ENCODE assay signal across 8 cellular contexts in genomic region chr2:74834234-74834805, GRCh38. TPM values are rescaled to one million over a fixed set of nuclear protein-coding genes. Genes with fewer than 3 reads are reported as not detected.
DNase-seq lines count a peak whose midpoint lies in the region; ATAC-seq and TF ChIP-seq lines count a peak whose summit lies in the region.
"Not testable (repeated sequence)": the region's sequence is repeated elsewhere in the genome, so short reads cannot be mapped to it uniquely, and the experiment has no call there.

No MANE protein-coding gene starts in this region.

- peaks cover 55% of the 10 kb centered on the region for H3K4me1 Mint-ChIP-seq in activated CD4-positive, alpha-beta T cell treated with anti-CD3 and anti-CD28 coated beads for 36 hours
- H3K4me1 Mint-ChIP-seq in MCF 10A (ENCODE audit: insufficient read depth, unreplicated experiment) = peaks cover 34% of the 10 kb centered on the region
- H3K4me1 Mint-ChIP-seq in type B pancreatic cell (ENCODE audit: unreplicated experiment) = peaks cover 20% of the 10 kb centered on the region

- not testable (repeated sequence) for TF ChIP-seq EP300 in ovary (IDR thresholded peaks at IDR 0.05)

- DNase-seq in MG63 = peak; percentile 34
- DNase-seq in activated CD4-positive, alpha-beta T cell treated with anti-CD3 and anti-CD28 coated beads for 36 hours = peak; percentile 60
- DNase-seq in MCF 10A (ENCODE audit: unreplicated experiment) = peak; percentile 38
- DNase-seq in right cardiac atrium = peak; percentile 29 to 65 (median 62)
- peak in 3 of 5 donors; percentile 32 to 64 (median 34) for DNase-seq in ovary
- DNase-seq in type B pancreatic cell (ENCODE audit: extremely low spot score, unreplicated experiment) = peak; percentile 72

- ATAC-seq in GM18868 (IDR thresholded peaks at IDR 0.05; ENCODE audit: unreplicated experiment) (peak; percentile 0), HG02759 (IDR thresholded peaks at IDR 0.05; ENCODE audit: unreplicated experiment) (peak; percentile 4), right cardiac atrium (peak; percentile 2 to 34)
- ATAC-seq in activated CD4-positive, alpha-beta T cell treated with anti-CD3 and anti-CD28 coated beads for 36 hours = peak; percentile 4

- H3K9me3 Mint-ChIP-seq in activated CD4-positive, alpha-beta T cell treated with anti-CD3 and anti-CD28 coated beads for 36 hours (ENCODE audit: low read depth); MCF 10A (ENCODE audit: unreplicated experiment); type B pancreatic cell: not testable (repeated sequence)

- TF ChIP-seq POLR2A in ovary (IDR thresholded peaks at IDR 0.05) = not testable (repeated sequence)

- peak overlapping the region; percentile 83 for H3K4me3 ChIP-seq in MG63
- H3K4me3 ChIP-seq in right cardiac atrium (ENCODE audit: low read length) = peak overlapping the region; percentile 54
- peak overlapping the region; percentile 65 for H3K4me3 ChIP-seq in ovary

- H3K36me3 Mint-ChIP-seq in activated CD4-positive, alpha-beta T cell treated with anti-CD3 and anti-CD28 coated beads for 36 hours (ENCODE audit: low read depth) = peaks cover 41% of the 10 kb centered on the region
- not testable (repeated sequence) for H3K36me3 Mint-ChIP-seq in MCF 10A (ENCODE audit: insufficient read depth, unreplicated experiment); type B pancreatic cell

- peak overlapping the region; percentile 95 for H3K27ac Mint-ChIP-seq in activated CD4-positive, alpha-beta T cell treated with anti-CD3 and anti-CD28 coated beads for 36 hours
- peak overlapping the region; percentile 64 for H3K27ac Mint-ChIP-seq in MCF 10A (ENCODE audit: low read depth, unreplicated experiment)
- peak overlapping the region; percentile 89 for H3K27ac Mint-ChIP-seq in type B pancreatic cell

- CTCF ChIA-PET in activated CD4-positive, alpha-beta T cell treated with anti-CD3 and anti-CD28 coated beads for 36 hours (lab: Charles Lee) = interaction anchor here (0.7 to 1.5 kb wide), 3 partner anchors 11 to 26 kb away, joined by 3 to 4 read pairs (median 4); no protein-coding TSS in a partner anchor
- CTCF ChIA-PET in MCF 10A (lab: Yijun Ruan, JAX) = interaction anchor here (0.6 to 12.5 kb wide), 8 partner anchors 13 to 125 kb away, joined by 3 to 140 read pairs (median 4); no protein-coding TSS in a partner anchor

- H3K27me3 Mint-ChIP-seq in activated CD4-positive, alpha-beta T cell treated with anti-CD3 and anti-CD28 coated beads for 36 hours; MCF 10A (ENCODE audit: insufficient read depth, unreplicated experiment): not testable (repeated sequence)
- H3K27me3 Mint-ChIP-seq in type B pancreatic cell = peaks cover 29% of the 10 kb centered on the region

- POLR2A ChIA-PET in activated CD4-positive, alpha-beta T cell treated with anti-CD3 and anti-CD28 coated beads for 36 hours (lab: Charles Lee) = interaction anchor here (1.6 kb wide), 1 partner anchor 15 kb away, joined by 4 read pairs; no protein-coding TSS in a partner anchor
- POLR2A ChIA-PET in MCF 10A (lab: Yijun Ruan, JAX) = interaction anchor here (0.6 to 8.4 kb wide), 18 partner anchors 9 to 501 kb away, joined by 3 to 123 read pairs (median 6); no protein-coding TSS in a partner anchor

- TF ChIP-seq CTCF in MCF 10A (IDR thresholded peaks at IDR 0.05; ENCODE audit: unreplicated experiment); ovary (IDR thresholded peaks at IDR 0.05); type B pancreatic cell (conservative IDR thresholded peaks at IDR 0.05): not testable (repeated sequence)

- not testable (repeated sequence) for H3K9me3 ChIP-seq in MG63; right cardiac atrium (ENCODE audit: control insufficient read depth, low read length); ovary

- intact Hi-C loops in activated CD4-positive, alpha-beta T cell treated with anti-CD3 and anti-CD28 coated beads for 36 hours (cut with DNase I, micrococcal nuclease) = loop anchor here (1.0 to 10.0 kb wide), 8 partner anchors 120 to 1620 kb away; partner anchors contain the start of genes ALMS1 (in 1 of the 2), DOK1 (in 1 of the 2), POLE4 (in 1 of the 2) and SMYD5 (in 1 of the 2)
- intact Hi-C loops in MCF 10A (cut with micrococcal nuclease) = loop anchor here (2.0 kb wide), 1 partner anchor 94 kb away; no protein-coding TSS in a partner anchor
- intact Hi-C loops in right cardiac atrium (cut with DNase I) = not testable (repeated sequence)
- intact Hi-C loops in ovary (cut with DNase I) = loop anchor here in 2 of 4 donors (2.0 to 5.0 kb wide), 2 partner anchors 40 to 117 kb away; no protein-coding TSS in a partner anchor

- under 1% methylated on average over 53 of the region's 53 CpGs for WGBS in right cardiac atrium
- WGBS in ovary, 3 donors = 0 to 1% (median 0%) methylated on average over 46 to 53 of the region's 53 CpGs

- peaks cover 12% of the 10 kb centered on the region; the same call in 1 of the 2 replicates for H3K36me3 ChIP-seq in MG63
- H3K36me3 ChIP-seq in ovary = not testable (repeated sequence)

- H3K27me3 ChIP-seq in MG63; right cardiac atrium (ENCODE audit: control insufficient read depth, insufficient read depth); ovary: not testable (repeated sequence)

- H3K4me1 ChIP-seq in right cardiac atrium (ENCODE audit: control insufficient read depth, insufficient read depth, low read length); ovary (ENCODE audit: insufficient read depth): not testable (repeated sequence)

- BruUV-seq in MCF 10A (replicated peaks; lab: Mats Ljungman, UMichigan) = TSS peak; percentile 57

- H3K4me3 Mint-ChIP-seq in activated CD4-positive, alpha-beta T cell treated with anti-CD3 and anti-CD28 coated beads for 36 hours = peak overlapping the region; percentile 89
- H3K4me3 Mint-ChIP-seq in MCF 10A (ENCODE audit: unreplicated experiment) = peak overlapping the region; percentile 85
- H3K4me3 Mint-ChIP-seq in type B pancreatic cell = peak overlapping the region; percentile 93

- H3K27ac ChIP-seq in right cardiac atrium (ENCODE audit: low read length) = not testable (repeated sequence)
- H3K27ac ChIP-seq in ovary = peak overlapping the region in 1 of 2 donors; percentile 70

RNA-seq across cellular contexts. Expression of gene HK2, which starts 0.4 kb away (rescaled TPM):
- 27.8 and 28.9 TPM in 2 replicates for total RNA-seq in MG63 (2014; rRNA removed; shearing (Covaris generic); ENCODE audit: low replicate concordance)
- 100 to 1,000 TPM in 1 of 2 experiments, 10 to 100 TPM in 1; 84.4 to 105 TPM for total RNA-seq in activated CD4-positive, alpha-beta T cell treated with anti-CD3 and anti-CD28 coated beads for 36 hours
- total RNA-seq in MCF 10A (2022) = 40.4 and 47.8 TPM in 2 replicates
- total RNA-seq in right cardiac atrium = 1 to 10 TPM; 2.0 to 6.0 (median 2.8) TPM
- polyA plus RNA-seq in right cardiac atrium = 2.9 TPM
- 10 to 100 TPM; 11.8 to 39.4 (median 28.9) TPM for total RNA-seq in ovary
- 10 to 100 TPM; 19.0 to 46.7 TPM for polyA plus RNA-seq in ovary
- 13.3 and 27.6 TPM in 2 replicates for total RNA-seq in type B pancreatic cell (ENCODE audit: low replicate concordance)
